ENCODE assay signal across 11 cellular contexts in the genomic region with DNA sequence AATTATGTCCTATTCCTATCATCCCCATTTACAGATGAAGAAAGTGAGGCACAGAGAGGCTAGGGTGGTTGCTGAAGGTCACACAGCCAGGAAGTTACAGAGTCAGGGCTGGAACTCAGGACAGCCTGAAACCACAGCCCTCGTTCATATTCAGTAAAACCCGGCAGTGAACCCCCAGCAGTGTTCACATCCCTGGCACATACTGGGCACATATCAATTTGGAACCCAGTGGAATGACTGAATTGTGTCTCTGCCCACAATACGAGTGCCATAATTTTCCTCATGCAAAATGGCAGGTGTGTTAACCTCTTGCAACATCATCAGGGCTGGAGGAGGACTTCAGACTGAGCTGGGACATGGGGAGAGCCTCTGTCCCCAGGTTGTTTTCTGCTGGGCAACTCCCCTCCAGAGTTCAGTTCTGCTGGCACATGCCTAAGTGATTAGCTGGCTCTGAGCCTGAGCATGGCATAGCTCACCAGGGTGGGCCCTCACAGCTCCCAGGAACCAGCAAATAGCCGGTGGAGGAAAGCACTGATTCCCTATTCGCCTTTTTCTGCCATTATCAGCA. TPM values are rescaled to one million over a fixed set of nuclear protein-coding genes. Genes with fewer than 3 reads are reported as not detected.
A peak's percentile ranks its signal among the peaks of the same experiment; 100 is the strongest.
DNase-seq lines count a peak whose midpoint lies in the region; ATAC-seq, FAIRE-seq and TF ChIP-seq lines count a peak whose summit lies in the region.
"Had no signal": no experiment of that assay in that cellular context is flagged by ENCODE, and none has a peak within 500 bp of the region (broad histone marks: within the 10 kb centered on the region; RNA-seq: fewer than 3 reads in every experiment).

No MANE protein-coding gene starts in this region.

- peak; percentile 40 for DNase-seq in ELR (ENCODE audit: low read depth)
- peak; percentile 68 to 78 for DNase-seq in PC-9
- DNase-seq in H1 (ENCODE audit: low read depth in 1 of 2, low spot score in 2 of 2): no peak
- no peak for DNase-seq in T-helper 1 cell
- no peak for DNase-seq in cerebellum (ENCODE audit: low spot score)
- no peak for DNase-seq in NCI-H1930 (lab: John Stamatoyannopoulos, UW)
- DNase-seq: activated T-cell treated with anti-CD3 and anti-CD28 coated beads, Interleukin-2, amount 50 U/mL, for 72 hours; NCI-H510A had no signal

- TF ChIP-seq CTCF in PC-9 (conservative IDR thresholded peaks at IDR 0.05): no peak
- no peak for TF ChIP-seq CTCF in H1 (IDR thresholded peaks at IDR 0.05; ENCODE audit: control extremely low read depth in 1 of 3, insufficient read depth in 1 of 3, low read depth in 1 of 3, low read length in 3 of 3)
- TF ChIP-seq CTCF in neutrophil (IDR thresholded peaks at IDR 0.05): no peak

- H3K36me3 ChIP-seq in PC-9 (ENCODE audit: low read depth) (0 out of 2 replicates have a peak, but pooled peaks cover 8% of the 10 kb centered on the region), H1 (ENCODE audit: control insufficient read depth in 2 of 4, insufficient read depth in 4 of 4, low read length in 3 of 4) (no peaks in the 10 kb centered on the region; a peak in 1 of 8 replicates), neutrophil (no peaks in the 10 kb centered on the region)

- no peaks in the 10 kb centered on the region for H3K9me3 ChIP-seq in PC-9 (ENCODE audit: insufficient read depth, low read depth)
- no peaks in the 10 kb centered on the region for H3K9me3 ChIP-seq in H1 (ENCODE audit: insufficient read depth in 2 of 2, low read depth in 1 of 2, low read length in 1 of 2)
- no peaks in the 10 kb centered on the region for H3K9me3 ChIP-seq in neutrophil

- no peak overlapping the region for H2AFZ ChIP-seq in PC-9
- H2AFZ ChIP-seq in H1 (ENCODE audit: low read length): no peak overlapping the region

- H4K8ac ChIP-seq in H1 (ENCODE audit: extremely low read depth, insufficient read depth, low read length): no peak overlapping the region

- H3K27me3 ChIP-seq in PC-9 (ENCODE audit: insufficient read depth, low read depth): no peaks in the 10 kb centered on the region
- no peaks in the 10 kb centered on the region for H3K27me3 ChIP-seq in H1 (replicated peaks in 1 of 4; ENCODE audit: control insufficient read depth in 3 of 4, extremely low read depth in 1 of 4, insufficient read depth in 3 of 4, low read length in 3 of 4)
- H3K27me3 ChIP-seq in neutrophil: no peaks in the 10 kb centered on the region

- H2BK120ac ChIP-seq in H1 (replicated peaks; ENCODE audit: low read depth, low read length): no peak overlapping the region

- H4K5ac ChIP-seq in H1 (ENCODE audit: insufficient read length, low read depth, low read length): no peak overlapping the region

- H3K23me2 ChIP-seq in H1 (ENCODE audit: low read depth, low read length): peaks cover 15% of the 10 kb centered on the region

- intact Hi-C loops in PC-9 (cut with micrococcal nuclease; ENCODE audit: unreplicated experiment): loop anchor here (1.0 kb wide), 1 partner anchor 82 kb away; no protein-coding TSS in a partner anchor

- no peak overlapping the region for H3K23ac ChIP-seq in H1 (ENCODE audit: insufficient read length)

- H3K4me1 ChIP-seq in PC-9 (replicated peaks; ENCODE audit: insufficient read depth) (peaks cover 32% of the 10 kb centered on the region), H1 (replicated peaks in 1 of 4; ENCODE audit: control insufficient read depth in 3 of 4, insufficient read depth in 4 of 4, low read length in 3 of 4) (peaks cover 2 to 5% (median 5%) of the 10 kb centered on the region in 4 experiments; a peak in 5 of 7 replicates), neutrophil (ENCODE audit: control insufficient read depth in 1 of 2, insufficient read depth in 1 of 2, low read depth in 1 of 2, low read length in 1 of 2) (peaks cover 19% of the 10 kb centered on the region in 2 experiments)

- no peak for ATAC-seq in GM19452 (IDR thresholded peaks at IDR 0.05; ENCODE audit: unreplicated experiment)
- ATAC-seq: activated T-cell treated with anti-CD3 and anti-CD28 coated beads, Interleukin-2, amount 50 U/mL, for 72 hours had no signal

- TF ChIP-seq RAD21 in H1 (IDR thresholded peaks at IDR 0.05 in 1 of 2, conservative IDR thresholded peaks at IDR 0.05 in 1 of 2; ENCODE audit: low read depth in 2 of 2, low read length in 2 of 2): no peak

- CTCF ChIA-PET in PC-9 (lab: Charles Lee): no interaction called here
- CTCF ChIA-PET in H1 (lab: Charles Lee; ENCODE audit: partially characterized antibody): interaction anchor here (0.9 to 1.5 kb wide), 2 partner anchors 81 to 82 kb away, joined by 3 read pairs; no protein-coding TSS in a partner anchor

- no peak for FAIRE-seq in H1 (lab: Jason Lieb, UNC)

- no peak overlapping the region for H3K27ac ChIP-seq in PC-9
- no peak overlapping the region for H3K27ac ChIP-seq in H1 (ENCODE audit: low read depth, low read length)
- H3K27ac ChIP-seq in neutrophil: peak overlapping the region; percentile 24

- TF ChIP-seq EP300 in H1 (IDR thresholded peaks at IDR 0.05; ENCODE audit: borderline replicate concordance in 1 of 2, low read depth in 2 of 2, low read length in 2 of 2): no peak

- no peak overlapping the region for H2BK5ac ChIP-seq in H1 (ENCODE audit: low read depth, low read length)

- H4K20me1 ChIP-seq in PC-9 (ENCODE audit: insufficient read depth) (peaks cover 21% of the 10 kb centered on the region), H1 (replicated peaks in 1 of 2; ENCODE audit: control insufficient read depth in 1 of 2, insufficient read depth in 2 of 2, low read length in 2 of 2) (peaks cover 10 to 17% of the 10 kb centered on the region in 2 experiments)

- H3K14ac ChIP-seq in H1 (ENCODE audit: insufficient read length): no peak overlapping the region

- TF ChIP-seq POLR2A in H1 (IDR thresholded peaks at IDR 0.05; ENCODE audit: control extremely low read depth in 1 of 2, low read depth in 2 of 2, low read length in 2 of 2): no peak

- no peak overlapping the region for H2BK20ac ChIP-seq in H1 (ENCODE audit: low read length)

- peak overlapping the region; percentile 85; the same call in 1 of the 2 replicates for H3K4me2 ChIP-seq in PC-9
- peak overlapping the region in 1 of 2 experiments; percentile 97; a peak in 1 of 4 replicates for H3K4me2 ChIP-seq in H1 (ENCODE audit: insufficient read depth in 1 of 2, low read depth in 2 of 2, low read length in 2 of 2)
- H3K4me2 ChIP-seq: smooth muscle cell had no signal

- H3K79me2 ChIP-seq in PC-9 (ENCODE audit: low read depth) (peaks cover 33% of the 10 kb centered on the region), H1 (ENCODE audit: control insufficient read depth in 1 of 2, insufficient read depth in 2 of 2, low read length in 2 of 2) (peaks cover 26 to 35% of the 10 kb centered on the region in 2 experiments)

- H3K9ac ChIP-seq in H1 (replicated peaks in 1 of 4; ENCODE audit: extremely low read depth in 1 of 4, low read depth in 3 of 4, low read length in 3 of 4): no peak overlapping the region

- H3K79me1 ChIP-seq in H1 (ENCODE audit: low read depth, low read length): no peaks in the 10 kb centered on the region

- WGBS in H1 (ENCODE audit: extremely low coverage in 1 of 2, insufficient coverage in 1 of 2, insufficient read length in 1 of 2, insufficient replicate concordance in 2 of 2, low coverage in 1 of 2, low lambda C conversion rate in 2 of 2, missing lambda C conversion rate in 1 of 2), 2 experiments: 92% methylated on average over 5 of the region's 5 CpGs; no CpG with 5 or more reads in 1 of the 2 experiments

- H3K4me3 ChIP-seq in PC-9: no peak overlapping the region
- H3K4me3 ChIP-seq in H1 (ENCODE audit: extremely low read depth in 1 of 4, insufficient read depth in 2 of 4, low read depth in 3 of 4, low read length in 4 of 4): no peak overlapping the region
- H3K4me3 ChIP-seq in neutrophil (ENCODE audit: low read depth in 1 of 2, low read length in 1 of 2): no peak overlapping the region

- POLR2A ChIA-PET in PC-9 (lab: Charles Lee; ENCODE audit: unreplicated experiment) (interaction anchor here (0.6 to 0.7 kb wide), 4 partner anchors 85 to 1251 kb away, joined by 3 to 4 read pairs (median 3); no protein-coding TSS in a partner anchor), H1 (lab: Charles Lee; ENCODE audit: partially characterized antibody) (interaction anchor here (0.7 to 2.3 kb wide), 6 partner anchors 11 to 67 kb away, joined by 3 to 12 read pairs (median 4); partner anchors contain the start of gene HVCN1)

- H4K91ac ChIP-seq in H1 (replicated peaks; ENCODE audit: insufficient read length, low read length): no peak overlapping the region

- no peak overlapping the region for H2BK15ac ChIP-seq in H1 (ENCODE audit: low read length)

- H3K56ac ChIP-seq in H1 (replicated peaks; ENCODE audit: insufficient read length, low read depth, low read length): no peak overlapping the region

- H3F3A ChIP-seq in PC-9 (ENCODE audit: insufficient read depth, low read depth): peaks cover 15% of the 10 kb centered on the region; the same call in 1 of the 2 replicates

- H3K4ac ChIP-seq in H1 (replicated peaks; ENCODE audit: insufficient read length, low read depth, low read length): no peak overlapping the region

- H2BK12ac ChIP-seq in H1 (ENCODE audit: low read depth, low read length): no peak overlapping the region

- H3K9me2 ChIP-seq in PC-9 (ENCODE audit: insufficient read depth): no peaks in the 10 kb centered on the region

- no peak overlapping the region for H3K18ac ChIP-seq in H1 (ENCODE audit: extremely low read depth, low read length)

- no TSS peak for BruUV-seq in PC-9 (replicated peaks; lab: Mats Ljungman, UMichigan)

- H2AK5ac ChIP-seq in H1 (ENCODE audit: low read depth, low read length): peak overlapping the region; percentile 24; the same call in 1 of the 2 replicates

RNA-seq across cellular contexts. Expression of gene PPP1CC, which starts 2.1 kb away (rescaled TPM):
- total RNA-seq in PC-9 (2021): 149 and 170 TPM in 2 replicates
- total RNA-seq in H1 (2021; fragmentation: NEBNext Ultra II Directional; extraction: Animal tissue kit (Norgen Biotek cat#: 25700)): 335 and 350 TPM in 2 replicates
- 109 and 193 TPM in 2 replicates for polyA plus RNA-seq in H1 (2011; rRNA removed)
- 216 TPM for polyA plus RNA-seq in H1 (2011; cell fraction: cytosol; rRNA removed)
- polyA plus RNA-seq in H1 (2011; cell fraction: nucleus; rRNA removed): 71.9 TPM
- polyA plus RNA-seq in H1 (2012, experiment 1 of 2): 227 to 289 TPM (median 267 TPM) in 4 replicates
- 41.5 TPM for polyA plus RNA-seq in H1 (2012, experiment 2 of 2)
- 220 TPM for polyA plus RNA-seq in H1 (2013, experiment 1 of 2)
- 229 TPM for polyA plus RNA-seq in H1 (2013, experiment 2 of 2)
- 220 and 313 TPM in 2 replicates for polyA minus RNA-seq in H1 (2011; rRNA and poly(A)+ RNA removed)
- 137 TPM for polyA minus RNA-seq in H1 (2011; cell fraction: cytosol; rRNA and poly(A)+ RNA removed)
- 129 TPM for polyA minus RNA-seq in H1 (2011; cell fraction: nucleus; rRNA and poly(A)+ RNA removed)
- total RNA-seq in cerebellum: 129 TPM

RNA-seq across cellular contexts. Expression of gene HVCN1, which starts 55.9 kb away (rescaled TPM):
- 3.4 and 3.6 TPM in 2 replicates for total RNA-seq in PC-9 (2021)
- 5.6 and 5.8 TPM in 2 replicates for total RNA-seq in H1 (2021; fragmentation: NEBNext Ultra II Directional; extraction: Animal tissue kit (Norgen Biotek cat#: 25700))
- 10.5 and 11.2 TPM in 2 replicates for polyA plus RNA-seq in H1 (2011; rRNA removed)
- 8.0 TPM for polyA plus RNA-seq in H1 (2011; cell fraction: cytosol; rRNA removed)
- polyA plus RNA-seq in H1 (2011; cell fraction: nucleus; rRNA removed): 5.7 TPM
- 7.3 to 9.5 TPM (median 7.9 TPM) in 4 replicates for polyA plus RNA-seq in H1 (2012, experiment 1 of 2)
- 7.0 TPM for polyA plus RNA-seq in H1 (2012, experiment 2 of 2)
- 14.1 TPM for polyA plus RNA-seq in H1 (2013, experiment 1 of 2)
- polyA plus RNA-seq in H1 (2013, experiment 2 of 2): 14.7 TPM
- 3.7 and 6.0 TPM in 2 replicates for polyA minus RNA-seq in H1 (2011; rRNA and poly(A)+ RNA removed)
- 2.9 TPM for polyA minus RNA-seq in H1 (2011; cell fraction: cytosol; rRNA and poly(A)+ RNA removed)
- 3.0 TPM for polyA minus RNA-seq in H1 (2011; cell fraction: nucleus; rRNA and poly(A)+ RNA removed)
- 4.1 TPM for total RNA-seq in cerebellum

Comparison
In these comparisons a context has a peak if more than half of its experiments do, and no peak if none do; other contexts are left out.
1. DNase-seq: peak in ELR (single experiment) and PC-9 (2 of 2); none in H1 (0 of 2), T-helper 1 cell (0 of 5), cerebellum (single experiment) and NCI-H1930 (0 of 2).